ENCODE assay signal across 1 cellular context in genomic region chr18:58364867-58365533, GRCh38.
TF ChIP-seq lines count a peak whose summit lies in the region.

No MANE protein-coding gene starts in this region.

TF ChIP-seq in IMR-90, 13 proteins besides CTCF, POLR2A, EP300 and RAD21:
- peak; percentile 46; the same call in 1 of the 2 replicates for TF ChIP-seq FOS (IDR thresholded peaks at IDR 0.05; ENCODE audit: low read depth, low read length)
- TF ChIP-seq RFX5 (IDR thresholded peaks at IDR 0.05; ENCODE audit: low read depth, low read length) = no peak
- TF ChIP-seq CEBPB (IDR thresholded peaks at IDR 0.05; ENCODE audit: low read depth, low read length) = no peak
- no peak for TF ChIP-seq BHLHE40 (IDR thresholded peaks at IDR 0.05; ENCODE audit: low read depth, low read length)
